Comparison of ENCODE assay signal across 11 cellular contexts in genomic region chr3:53043738-53044137, GRCh38. TPM values are rescaled to one million over a fixed set of nuclear protein-coding genes. Genes with fewer than 3 reads are reported as not detected.
DNase-seq lines count a peak whose midpoint lies in the region; ATAC-seq, FAIRE-seq and TF ChIP-seq lines count a peak whose summit lies in the region.
"Had no signal": no experiment of that assay in that cellular context is flagged by ENCODE, and none has a peak within 500 bp of the region (broad histone marks: within the 10 kb centered on the region; RNA-seq: fewer than 3 reads in every experiment).

No MANE protein-coding gene starts in this region.

- ATAC-seq in A549 (no peak), esophagus mucosa (no peak)
- no peak for ATAC-seq in naive thymus-derived CD4-positive, alpha-beta T cell

- intact Hi-C loops in Calu3 (cut with micrococcal nuclease; ENCODE audit: unreplicated experiment), result loop anchor here (5.0 kb wide), 1 partner anchor 46 kb away; no protein-coding TSS in a partner anchor
- intact Hi-C loops in naive thymus-derived CD4-positive, alpha-beta T cell (cut with micrococcal nuclease), result loop anchor here (1.0 to 10.0 kb wide), 9 partner anchors 12 to 1659 kb away; partner anchors contain the start of genes DUSP7 (in 2 of the 2), GNL3 (in 1 of the 2), ITIH1 (in 1 of the 2) and MANF (in 1 of the 2)

- no peak overlapping the region for H3K27ac Mint-ChIP-seq in Calu3 (ENCODE audit: unreplicated experiment)
- peak overlapping the region; percentile 98 for H3K27ac Mint-ChIP-seq in activated CD4-positive, alpha-beta memory T cell treated with anti-CD3 and anti-CD28 coated beads, Interleukin-2, amount 10 ng/mL, durations not matched to agents 7 days and 5 days
- peak overlapping the region in 8 of 9 donors; percentile 54 to 100 (median 98) for H3K27ac Mint-ChIP-seq in naive thymus-derived CD4-positive, alpha-beta T cell

- TF ChIP-seq EP300 in A549 (IDR thresholded peaks at IDR 0.05), result no peak

- peak overlapping the region; percentile 78 for H3K4me2 ChIP-seq in A549

- H3K9me3 Mint-ChIP-seq in Calu3 (ENCODE audit: low read depth, unreplicated experiment), result no peaks in the 10 kb centered on the region
- H3K9me3 Mint-ChIP-seq in activated CD4-positive, alpha-beta memory T cell treated with anti-CD3 and anti-CD28 coated beads, Interleukin-2, amount 10 ng/mL, durations not matched to agents 7 days and 5 days, result no peaks in the 10 kb centered on the region
- H3K9me3 Mint-ChIP-seq in naive thymus-derived CD4-positive, alpha-beta T cell, result peaks cover 0 to 4% (median 0%) of the 10 kb centered on the region in 11 donors

- no peak overlapping the region for H3K27ac ChIP-seq in A549
- H3K27ac ChIP-seq in naive thymus-derived CD4-positive, alpha-beta T cell (ENCODE audit: low read depth, low read length), result peak overlapping the region; percentile 86

- WGBS in A549 (ENCODE audit: missing lambda C conversion rate), result 87% methylated on average over 2 of the region's 2 CpGs

- TF ChIP-seq RAD21 in A549 (conservative IDR thresholded peaks at IDR 0.05 in 1 of 2, IDR thresholded peaks at IDR 0.05 in 1 of 2), result no peak

- TF ChIP-seq CTCF in A549 (IDR thresholded peaks at IDR 0.05) (no peak), Calu3 (IDR thresholded peaks at IDR 0.05; ENCODE audit: unreplicated experiment) (no peak), GM13977 (IDR thresholded peaks at IDR 0.05; ENCODE audit: extremely low read depth, insufficient read depth, missing control alignments) (no peak)

- H3K27me3 Mint-ChIP-seq in Calu3 (ENCODE audit: unreplicated experiment), result no peaks in the 10 kb centered on the region
- peaks cover 9% of the 10 kb centered on the region for H3K27me3 Mint-ChIP-seq in activated CD4-positive, alpha-beta memory T cell treated with anti-CD3 and anti-CD28 coated beads, Interleukin-2, amount 10 ng/mL, durations not matched to agents 7 days and 5 days
- peaks cover 0 to 12% (median 0%) of the 10 kb centered on the region in 5 donors for H3K27me3 Mint-ChIP-seq in naive thymus-derived CD4-positive, alpha-beta T cell

- peaks cover 24% of the 10 kb centered on the region for H3K4me1 Mint-ChIP-seq in Calu3 (ENCODE audit: low read depth, unreplicated experiment)
- peaks cover 52% of the 10 kb centered on the region for H3K4me1 Mint-ChIP-seq in activated CD4-positive, alpha-beta memory T cell treated with anti-CD3 and anti-CD28 coated beads, Interleukin-2, amount 10 ng/mL, durations not matched to agents 7 days and 5 days
- peaks cover 29 to 70% (median 58%) of the 10 kb centered on the region in 7 donors for H3K4me1 Mint-ChIP-seq in naive thymus-derived CD4-positive, alpha-beta T cell

- FAIRE-seq in A549 (lab: Jason Lieb, UNC), result no peak
- FAIRE-seq: RCC 7860, small intestine had no signal

- BruUV-seq in Calu3 (replicated peaks; lab: Mats Ljungman, UMichigan), result TSS peak; percentile 38

- no peaks in the 10 kb centered on the region for H3K27me3 ChIP-seq in naive thymus-derived CD4-positive, alpha-beta T cell (ENCODE audit: control insufficient read depth in 2 of 2, insufficient read depth in 2 of 2, low read length in 2 of 2)

- H3K4me1 ChIP-seq in A549, result peaks cover 55% of the 10 kb centered on the region
- peaks cover 9 to 34% of the 10 kb centered on the region in 2 donors for H3K4me1 ChIP-seq in naive thymus-derived CD4-positive, alpha-beta T cell (ENCODE audit: control insufficient read depth in 2 of 2, insufficient read depth in 2 of 2, low read length in 2 of 2)

- in situ Hi-C loops in GM13977 (cut with MboI; ENCODE audit: low pct_unique_long_range_greater_than_20kb, low sequenced_read_pairs, unreplicated experiment), result no loop called here

- H3K4me3 Mint-ChIP-seq in Calu3 (ENCODE audit: low read depth, unreplicated experiment), result peak overlapping the region; percentile 88
- H3K4me3 Mint-ChIP-seq in activated CD4-positive, alpha-beta memory T cell treated with anti-CD3 and anti-CD28 coated beads, Interleukin-2, amount 10 ng/mL, durations not matched to agents 7 days and 5 days, result peak overlapping the region; percentile 91
- H3K4me3 Mint-ChIP-seq in naive thymus-derived CD4-positive, alpha-beta T cell, result peak overlapping the region; percentile 92 to 100 (median 97)

- no peaks in the 10 kb centered on the region for H3K9me3 ChIP-seq in A549
- H3K9me3 ChIP-seq in naive thymus-derived CD4-positive, alpha-beta T cell (ENCODE audit: control insufficient read depth in 2 of 3, low read length in 3 of 3), result no peaks in the 10 kb centered on the region

- TF ChIP-seq POLR2A in A549 (IDR thresholded peaks at IDR 0.05; ENCODE audit: low read length), result no peak

- H3K36me3 ChIP-seq in naive thymus-derived CD4-positive, alpha-beta T cell (ENCODE audit: control insufficient read depth in 2 of 3, insufficient read depth in 3 of 3, low read length in 3 of 3), result no peaks in the 10 kb centered on the region

- POLR2A ChIA-PET in A549 (lab: Yijun Ruan, JAX), result no interaction called here
- POLR2A ChIA-PET in activated CD4-positive, alpha-beta memory T cell treated with anti-CD3 and anti-CD28 coated beads, Interleukin-2, amount 10 ng/mL, durations not matched to agents 7 days and 5 days (lab: Charles Lee), result interaction anchor here (0.9 to 5.1 kb wide), 11 partner anchors 10 to 508 kb away, joined by 3 to 72 read pairs (median 6); partner anchors contain the start of genes GNL3, NEK4, PBRM1 and STIMATE
- POLR2A ChIA-PET in naive thymus-derived CD4-positive, alpha-beta T cell (lab: Charles Lee), result interaction anchor here (0.7 to 6.7 kb wide), 8 partner anchors 10 to 360 kb away, joined by 3 to 102 read pairs (median 15); no protein-coding TSS in a partner anchor

- peaks cover 32% of the 10 kb centered on the region for H3K36me3 Mint-ChIP-seq in Calu3 (ENCODE audit: insufficient read depth, unreplicated experiment)
- H3K36me3 Mint-ChIP-seq in activated CD4-positive, alpha-beta memory T cell treated with anti-CD3 and anti-CD28 coated beads, Interleukin-2, amount 10 ng/mL, durations not matched to agents 7 days and 5 days (ENCODE audit: low read depth), result peaks cover 9% of the 10 kb centered on the region
- peaks cover 0 to 10% (median 0%) of the 10 kb centered on the region in 5 donors for H3K36me3 Mint-ChIP-seq in naive thymus-derived CD4-positive, alpha-beta T cell

- DNase-seq in A549 (ENCODE audit: low read depth in 1 of 2, low spot score in 1 of 2), result no peak
- no peak for DNase-seq in Calu3
- no peak for DNase-seq in activated CD4-positive, alpha-beta memory T cell treated with anti-CD3 and anti-CD28 coated beads, Interleukin-2, amount 10 ng/mL, durations not matched to agents 7 days and 5 days
- DNase-seq in naive thymus-derived CD4-positive, alpha-beta T cell, result peak in 1 of 9 donors; percentile 38
- no peak for DNase-seq in superior temporal gyrus (ENCODE audit: extremely low spot score)
- no peak for DNase-seq in GM13977 (ENCODE audit: low spot score)
- DNase-seq in SHP77 treated with DMSO at 0.1 percent for 48 hours (lab: John Stamatoyannopoulos, UW), result no peak
- DNase-seq: islet precursor cell, small intestine had no signal

- H3K4me3 ChIP-seq in A549, result no peak overlapping the region; the same call in 2 of the 3 replicates
- peak overlapping the region; percentile 21 for H3K4me3 ChIP-seq in naive thymus-derived CD4-positive, alpha-beta T cell (ENCODE audit: low read length)

- CTCF ChIA-PET in A549 (lab: Yijun Ruan, JAX) (interaction anchor here (1.1 kb wide), 1 partner anchor 64 kb away, joined by 3 read pairs; no protein-coding TSS in a partner anchor), Calu3 (lab: Charles Lee) (no interaction called here)
- CTCF ChIA-PET in activated CD4-positive, alpha-beta memory T cell treated with anti-CD3 and anti-CD28 coated beads, Interleukin-2, amount 10 ng/mL, durations not matched to agents 7 days and 5 days (lab: Charles Lee), result interaction anchor here (1.1 to 3.8 kb wide), 4 partner anchors 8 to 151 kb away, joined by 3 to 14 read pairs (median 4); no protein-coding TSS in a partner anchor
- CTCF ChIA-PET in naive thymus-derived CD4-positive, alpha-beta T cell (lab: Charles Lee), result interaction anchor here (0.6 to 1.9 kb wide), 5 partner anchors 12 to 67 kb away, joined by 3 to 6 read pairs (median 3); no protein-coding TSS in a partner anchor

TF ChIP-seq in A549, 52 proteins besides CTCF, POLR2A, EP300 and RAD21 (continues in another document):
- TF ChIP-seq, protein P1, sequence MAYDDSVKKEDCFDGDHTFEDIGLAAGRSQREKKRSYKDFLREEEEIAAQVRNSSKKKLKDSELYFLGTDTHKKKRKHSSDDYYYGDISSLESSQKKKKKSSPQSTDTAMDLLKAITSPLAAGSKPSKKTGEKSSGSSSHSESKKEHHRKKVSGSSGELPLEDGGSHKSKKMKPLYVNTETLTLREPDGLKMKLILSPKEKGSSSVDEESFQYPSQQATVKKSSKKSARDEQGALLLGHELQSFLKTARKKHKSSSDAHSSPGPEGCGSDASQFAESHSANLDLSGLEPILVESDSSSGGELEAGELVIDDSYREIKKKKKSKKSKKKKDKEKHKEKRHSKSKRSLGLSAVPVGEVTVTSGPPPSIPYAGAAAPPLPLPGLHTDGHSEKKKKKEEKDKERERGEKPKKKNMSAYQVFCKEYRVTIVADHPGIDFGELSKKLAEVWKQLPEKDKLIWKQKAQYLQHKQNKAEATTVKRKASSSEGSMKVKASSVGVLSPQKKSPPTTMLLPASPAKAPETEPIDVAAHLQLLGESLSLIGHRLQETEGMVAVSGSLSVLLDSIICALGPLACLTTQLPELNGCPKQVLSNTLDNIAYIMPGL (CRISPR knock-in tag; IDR thresholded peaks at IDR 0.05; ENCODE audit: borderline replicate concordance), result no peak
- TF ChIP-seq ZC3H11A (IDR thresholded peaks at IDR 0.05), result no peak
- no peak for TF ChIP-seq RCOR1 (IDR thresholded peaks at IDR 0.05; ENCODE audit: low read depth, low read length)
- TF ChIP-seq RARB (CRISPR knock-in tag; IDR thresholded peaks at IDR 0.05), result no peak
- no peak for TF ChIP-seq HOXB13 (CRISPR knock-in tag; IDR thresholded peaks at IDR 0.05; ENCODE audit: low read depth)
- TF ChIP-seq EHF (CRISPR knock-in tag; IDR thresholded peaks at IDR 0.05), result no peak

RNA-seq across cellular contexts. Expression of gene SFMBT1, which starts 2.1 kb away (rescaled TPM):
- polyA plus RNA-seq in A549 (2011; rRNA removed), result 9.6 and 9.9 TPM in 2 replicates
- 2.9 and 3.7 TPM in 2 replicates for polyA plus RNA-seq in A549 (2012; cell fraction: cytosol; rRNA removed)
- 3.2 and 4.2 TPM in 2 replicates for polyA plus RNA-seq in A549 (2012; cell fraction: nucleus; rRNA removed)
- polyA plus RNA-seq in A549 (2017; fragmentation: RNase III; extraction: RNeasy Plus Mini Kit Qiagen cat#74134 plus additional on column Dnase treatment), result 7.0 to 7.2 TPM (median 7.1 TPM) in 3 replicates
- 21.4 TPM in 2 replicates for polyA minus RNA-seq in A549 (2011; rRNA and poly(A)+ RNA removed)
- total RNA-seq in Calu3 (2022), result 36.6 and 37.6 TPM in 2 replicates
- 10 to 100 TPM; 28.7 to 30.0 TPM for total RNA-seq in activated CD4-positive, alpha-beta memory T cell treated with anti-CD3 and anti-CD28 coated beads, Interleukin-2, amount 10 ng/mL, durations not matched to agents 7 days and 5 days
- total RNA-seq in naive thymus-derived CD4-positive, alpha-beta T cell, result 10 to 100 TPM; 28.4 to 47.1 (median 39.0) TPM
- 10 to 100 TPM in 1 of 2 donors, 1 to 10 TPM in 1; 9.9 to 25.3 TPM for polyA plus RNA-seq in naive thymus-derived CD4-positive, alpha-beta T cell
- 5.8 TPM for total RNA-seq in esophagus mucosa
